Comparison of ENCODE assay signal across 11 cellular contexts in the genomic region with DNA sequence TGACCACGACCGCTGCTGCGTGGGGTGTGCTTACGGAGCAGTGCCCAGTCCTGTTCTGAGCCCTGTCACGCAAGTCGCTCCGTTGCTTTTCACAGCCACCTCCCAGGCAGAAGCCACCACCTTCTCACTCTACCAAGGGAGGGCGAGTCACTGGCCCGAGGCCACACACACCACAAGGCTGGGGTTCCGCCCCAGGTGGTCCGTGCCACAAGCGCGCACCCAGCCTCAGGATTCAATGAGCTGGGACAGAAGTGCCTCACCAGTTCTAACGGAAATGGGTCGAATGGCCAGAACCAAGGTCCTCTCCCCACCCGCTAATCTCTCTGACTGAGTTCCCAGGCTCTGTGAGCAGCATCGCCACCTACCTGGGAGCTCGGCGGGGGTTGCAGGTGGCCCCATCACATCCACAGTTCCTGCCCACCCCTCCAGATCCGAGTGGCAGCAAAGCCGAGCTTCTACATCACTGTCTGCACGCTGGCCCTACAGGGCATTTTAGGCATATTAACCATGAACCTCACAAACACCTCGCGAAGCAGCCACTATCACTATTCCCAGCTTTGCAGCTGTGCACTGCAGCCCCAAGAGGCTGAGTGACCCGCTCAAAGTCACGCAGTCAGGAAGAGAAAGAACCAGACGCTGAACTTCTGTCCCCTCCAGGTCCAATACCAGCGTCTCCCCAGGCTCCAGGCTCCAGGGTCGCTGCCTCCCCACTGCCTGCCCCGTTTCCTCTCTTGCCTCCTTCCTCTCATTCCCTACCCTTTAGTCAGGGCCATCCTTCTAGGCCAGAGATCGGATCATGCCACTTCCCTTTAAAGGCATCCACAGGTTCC.
A peak's percentile ranks its signal among the peaks of the same experiment; 100 is the strongest.
DNase-seq lines count a peak whose midpoint lies in the region; ATAC-seq and TF ChIP-seq lines count a peak whose summit lies in the region.
"Had no signal": no experiment of that assay in that cellular context is flagged by ENCODE, and none has a peak within 500 bp of the region (broad histone marks: within the 10 kb centered on the region; RNA-seq: fewer than 3 reads in every experiment).

No MANE protein-coding gene starts in this region.

- H3K27me3 Mint-ChIP-seq in chondrocyte (ENCODE audit: low read depth), result peaks cover 13% of the 10 kb centered on the region
- H3K27me3 Mint-ChIP-seq in CD4-positive, alpha-beta memory T cell, result peaks cover 4 to 7% of the 10 kb centered on the region in 2 donors

- H3K27me3 ChIP-seq in suprapubic skin, result peaks cover 9% of the 10 kb centered on the region
- H3K27me3 ChIP-seq in CD4-positive, alpha-beta memory T cell (ENCODE audit: insufficient read depth, low read length), result no peaks in the 10 kb centered on the region

- TF ChIP-seq CTCF in chondrocyte (IDR thresholded peaks at IDR 0.05) (no peak), suprapubic skin (IDR thresholded peaks at IDR 0.05) (no peak)

- no peaks in the 10 kb centered on the region for H3K9me3 ChIP-seq in suprapubic skin
- H3K9me3 ChIP-seq in CD4-positive, alpha-beta memory T cell (ENCODE audit: control insufficient read depth in 1 of 2, low read length in 2 of 2), result no peaks in the 10 kb centered on the region

- CTCF ChIA-PET in CD4-positive, alpha-beta memory T cell (lab: Charles Lee; ENCODE audit: partially characterized antibody), result no interaction called here

- peak; percentile 74 for ATAC-seq in GM19328 (IDR thresholded peaks at IDR 0.05; ENCODE audit: unreplicated experiment)
- ATAC-seq in HG02884 (IDR thresholded peaks at IDR 0.05; ENCODE audit: unreplicated experiment), result peak; percentile 74

- DNase-seq in Daoy (ENCODE audit: low read depth) (peak; percentile 53), chondrocyte (ENCODE audit: low spot score) (peak; percentile 87), suprapubic skin (ENCODE audit: low spot score in 2 of 2) (no peak), T-helper 1 cell (no peak)
- DNase-seq in NK-92 treated with Interleukin-12 subunit alpha and Interleukin-12 subunit beta, amount 100 ng/mL, for 24 hours (lab: John Stamatoyannopoulos, UW), result no peak
- no peak for DNase-seq in CD4-positive, alpha-beta memory T cell
- DNase-seq: activated CD4-positive, alpha-beta T cell treated with anti-CD3 and anti-CD28 coated beads for 1 hour; activated naive CD4-positive, alpha-beta T cell treated with anti-CD3 and anti-CD28 coated beads for 36 hours; NCI-H1092 had no signal

- H3K4me1 ChIP-seq in suprapubic skin, result no peaks in the 10 kb centered on the region
- H3K4me1 ChIP-seq in CD4-positive, alpha-beta memory T cell (ENCODE audit: insufficient read depth, low read length), result no peaks in the 10 kb centered on the region

- H3K36me3 Mint-ChIP-seq in chondrocyte (ENCODE audit: low read depth), result peaks cover 2% of the 10 kb centered on the region
- H3K36me3 Mint-ChIP-seq in CD4-positive, alpha-beta memory T cell, result no peaks in the 10 kb centered on the region

- no peak for TF ChIP-seq POLR2A in suprapubic skin (IDR thresholded peaks at IDR 0.05)

- intact Hi-C loops in CD4-positive, alpha-beta memory T cell (cut with micrococcal nuclease), result no loop called here

- no peak for TF ChIP-seq EP300 in suprapubic skin (IDR thresholded peaks at IDR 0.05)

- H3K4me3 Mint-ChIP-seq in chondrocyte (ENCODE audit: unreplicated experiment), result no peak overlapping the region
- no peak overlapping the region for H3K4me3 Mint-ChIP-seq in CD4-positive, alpha-beta memory T cell
- H3K4me3 Mint-ChIP-seq: activated naive CD4-positive, alpha-beta T cell treated with anti-CD3 and anti-CD28 coated beads for 36 hours had no signal

- POLR2A ChIA-PET in CD4-positive, alpha-beta memory T cell (lab: Charles Lee; ENCODE audit: partially characterized antibody), result no interaction called here

- WGBS in suprapubic skin, result 78% methylated on average over 29 of the region's 31 CpGs

- no peaks in the 10 kb centered on the region for H3K4me1 Mint-ChIP-seq in chondrocyte (ENCODE audit: low read depth)
- H3K4me1 Mint-ChIP-seq in CD4-positive, alpha-beta memory T cell, result no peaks in the 10 kb centered on the region

- H3K36me3 ChIP-seq in suprapubic skin, result no peaks in the 10 kb centered on the region
- H3K36me3 ChIP-seq in CD4-positive, alpha-beta memory T cell (ENCODE audit: insufficient read depth, low read length), result no peaks in the 10 kb centered on the region

- H3K4me3 ChIP-seq in suprapubic skin, result no peak overlapping the region
- H3K4me3 ChIP-seq in CD4-positive, alpha-beta memory T cell (ENCODE audit: low read length in 2 of 2), result no peak overlapping the region

- no peak overlapping the region for H3K27ac Mint-ChIP-seq in chondrocyte (ENCODE audit: unreplicated experiment)
- H3K27ac Mint-ChIP-seq in CD4-positive, alpha-beta memory T cell, result peak overlapping the region in 1 of 7 donors; percentile 32
- H3K27ac Mint-ChIP-seq: activated naive CD4-positive, alpha-beta T cell treated with anti-CD3 and anti-CD28 coated beads for 36 hours had no signal

- no peak overlapping the region for H3K27ac ChIP-seq in suprapubic skin
- no peak overlapping the region for H3K27ac ChIP-seq in CD4-positive, alpha-beta memory T cell (ENCODE audit: low read depth, low read length)

- no peaks in the 10 kb centered on the region for H3K9me3 Mint-ChIP-seq in chondrocyte (ENCODE audit: low read depth)
- no peaks in the 10 kb centered on the region for H3K9me3 Mint-ChIP-seq in CD4-positive, alpha-beta memory T cell
- H3K9me3 Mint-ChIP-seq: activated naive CD4-positive, alpha-beta T cell treated with anti-CD3 and anti-CD28 coated beads for 36 hours had no signal

Comparison
In these comparisons a context has a peak if more than half of its experiments do, and no peak if none do; other contexts are left out.
1. DNase-seq: peak in Daoy (single experiment) and chondrocyte (single experiment); none in suprapubic skin (0 of 2), NK-92 treated with Interleukin-12 subunit alpha and Interleukin-12 subunit beta, amount 100 ng/mL, for 24 hours (single experiment), T-helper 1 cell (0 of 5) and CD4-positive, alpha-beta memory T cell (0 of 5).